1 cellular context compared by ENCODE assay signal in genomic region chr17:49898547-49899490, GRCh38.
TF ChIP-seq lines count a peak whose summit lies in the region.

No MANE protein-coding gene starts in this region.

TF ChIP-seq in GM23338, 12 proteins besides CTCF, POLR2A, EP300 and RAD21 (continued from another document):
- TF ChIP-seq NANOG (IDR thresholded peaks at IDR 0.05; ENCODE audit: borderline replicate concordance): no peak
- TF ChIP-seq REST (IDR thresholded peaks at IDR 0.05; ENCODE audit: unreplicated experiment): no peak
- no peak for TF ChIP-seq CREB1 (CRISPR knock-in tag; IDR thresholded peaks at IDR 0.05; ENCODE audit: low read depth)
- TF ChIP-seq POLR2AphosphoS5 (IDR thresholded peaks at IDR 0.05; ENCODE audit: low read depth): no peak
